ENCODE assay signal across 1 cellular context in the genomic region with DNA sequence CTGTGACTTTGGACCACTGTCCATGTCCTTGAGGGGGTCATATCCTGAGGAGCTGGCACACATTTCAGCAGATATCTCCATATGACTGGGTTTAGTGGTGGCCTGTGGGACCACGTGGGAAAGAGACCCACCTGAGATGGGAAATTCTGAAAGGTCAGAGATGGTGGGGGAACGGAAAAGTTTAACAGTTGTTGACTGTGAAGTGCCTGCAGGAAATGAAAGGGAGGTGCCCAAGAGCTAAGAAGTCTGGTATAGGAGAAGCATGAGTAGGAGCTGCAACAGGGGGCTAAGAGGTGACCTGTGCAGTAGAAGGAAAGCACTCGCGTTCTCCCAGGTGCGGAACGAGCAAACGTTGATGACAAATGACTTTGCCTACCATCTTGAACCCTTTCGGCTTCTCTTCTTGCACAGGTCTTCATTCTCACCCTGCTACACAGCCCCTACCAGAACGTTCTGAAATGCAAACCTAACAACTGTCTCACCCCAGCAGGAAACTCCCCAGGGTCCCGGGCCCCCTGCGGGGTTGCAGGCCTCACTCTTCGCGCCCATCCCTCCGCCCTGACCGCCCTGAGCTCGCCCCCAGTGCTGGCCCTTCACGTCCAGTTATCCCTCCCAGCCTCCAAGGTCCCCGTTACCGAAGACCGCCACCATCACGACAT.
TF ChIP-seq lines count a peak whose summit lies in the region.

No MANE protein-coding gene starts in this region.

TF ChIP-seq in WTC11, 78 proteins besides CTCF, POLR2A, EP300 and RAD21 (continued from another document):
- TF ChIP-seq, protein P1, sequence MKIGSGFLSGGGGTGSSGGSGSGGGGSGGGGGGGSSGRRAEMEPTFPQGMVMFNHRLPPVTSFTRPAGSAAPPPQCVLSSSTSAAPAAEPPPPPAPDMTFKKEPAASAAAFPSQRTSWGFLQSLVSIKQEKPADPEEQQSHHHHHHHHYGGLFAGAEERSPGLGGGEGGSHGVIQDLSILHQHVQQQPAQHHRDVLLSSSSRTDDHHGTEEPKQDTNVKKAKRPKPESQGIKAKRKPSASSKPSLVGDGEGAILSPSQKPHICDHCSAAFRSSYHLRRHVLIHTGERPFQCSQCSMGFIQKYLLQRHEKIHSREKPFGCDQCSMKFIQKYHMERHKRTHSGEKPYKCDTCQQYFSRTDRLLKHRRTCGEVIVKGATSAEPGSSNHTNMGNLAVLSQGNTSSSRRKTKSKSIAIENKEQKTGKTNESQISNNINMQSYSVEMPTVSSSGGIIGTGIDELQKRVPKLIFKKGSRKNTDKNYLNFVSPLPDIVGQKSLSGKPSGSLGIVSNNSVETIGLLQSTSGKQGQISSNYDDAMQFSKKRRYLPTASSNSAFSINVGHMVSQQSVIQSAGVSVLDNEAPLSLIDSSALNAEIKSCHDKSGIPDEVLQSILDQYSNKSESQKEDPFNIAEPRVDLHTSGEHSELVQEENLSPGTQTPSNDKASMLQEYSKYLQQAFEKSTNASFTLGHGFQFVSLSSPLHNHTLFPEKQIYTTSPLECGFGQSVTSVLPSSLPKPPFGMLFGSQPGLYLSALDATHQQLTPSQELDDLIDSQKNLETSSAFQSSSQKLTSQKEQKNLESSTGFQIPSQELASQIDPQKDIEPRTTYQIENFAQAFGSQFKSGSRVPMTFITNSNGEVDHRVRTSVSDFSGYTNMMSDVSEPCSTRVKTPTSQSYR (CRISPR knock-in tag; IDR thresholded peaks at IDR 0.05), result 0 out of 2 replicates have a peak, but pooled peaks have one; percentile 54
- TF ChIP-seq, protein P2, sequence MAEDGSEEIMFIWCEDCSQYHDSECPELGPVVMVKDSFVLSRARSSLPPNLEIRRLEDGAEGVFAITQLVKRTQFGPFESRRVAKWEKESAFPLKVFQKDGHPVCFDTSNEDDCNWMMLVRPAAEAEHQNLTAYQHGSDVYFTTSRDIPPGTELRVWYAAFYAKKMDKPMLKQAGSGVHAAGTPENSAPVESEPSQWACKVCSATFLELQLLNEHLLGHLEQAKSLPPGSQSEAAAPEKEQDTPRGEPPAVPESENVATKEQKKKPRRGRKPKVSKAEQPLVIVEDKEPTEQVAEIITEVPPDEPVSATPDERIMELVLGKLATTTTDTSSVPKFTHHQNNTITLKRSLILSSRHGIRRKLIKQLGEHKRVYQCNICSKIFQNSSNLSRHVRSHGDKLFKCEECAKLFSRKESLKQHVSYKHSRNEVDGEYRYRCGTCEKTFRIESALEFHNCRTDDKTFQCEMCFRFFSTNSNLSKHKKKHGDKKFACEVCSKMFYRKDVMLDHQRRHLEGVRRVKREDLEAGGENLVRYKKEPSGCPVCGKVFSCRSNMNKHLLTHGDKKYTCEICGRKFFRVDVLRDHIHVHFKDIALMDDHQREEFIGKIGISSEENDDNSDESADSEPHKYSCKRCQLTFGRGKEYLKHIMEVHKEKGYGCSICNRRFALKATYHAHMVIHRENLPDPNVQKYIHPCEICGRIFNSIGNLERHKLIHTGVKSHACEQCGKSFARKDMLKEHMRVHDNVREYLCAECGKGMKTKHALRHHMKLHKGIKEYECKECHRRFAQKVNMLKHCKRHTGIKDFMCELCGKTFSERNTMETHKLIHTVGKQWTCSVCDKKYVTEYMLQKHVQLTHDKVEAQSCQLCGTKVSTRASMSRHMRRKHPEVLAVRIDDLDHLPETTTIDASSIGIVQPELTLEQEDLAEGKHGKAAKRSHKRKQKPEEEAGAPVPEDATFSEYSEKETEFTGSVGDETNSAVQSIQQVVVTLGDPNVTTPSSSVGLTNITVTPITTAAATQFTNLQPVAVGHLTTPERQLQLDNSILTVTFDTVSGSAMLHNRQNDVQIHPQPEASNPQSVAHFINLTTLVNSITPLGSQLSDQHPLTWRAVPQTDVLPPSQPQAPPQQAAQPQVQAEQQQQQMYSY (CRISPR knock-in tag; IDR thresholded peaks at IDR 0.05), result no peak
- TF ChIP-seq IRF2 (CRISPR knock-in tag; IDR thresholded peaks at IDR 0.05; ENCODE audit: borderline replicate concordance, low read depth), result no peak
- TF ChIP-seq, protein P3, sequence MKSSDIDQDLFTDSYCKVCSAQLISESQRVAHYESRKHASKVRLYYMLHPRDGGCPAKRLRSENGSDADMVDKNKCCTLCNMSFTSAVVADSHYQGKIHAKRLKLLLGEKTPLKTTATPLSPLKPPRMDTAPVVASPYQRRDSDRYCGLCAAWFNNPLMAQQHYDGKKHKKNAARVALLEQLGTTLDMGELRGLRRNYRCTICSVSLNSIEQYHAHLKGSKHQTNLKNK (CRISPR knock-in tag; IDR thresholded peaks at IDR 0.05), result no peak
- TF ChIP-seq, protein P4, sequence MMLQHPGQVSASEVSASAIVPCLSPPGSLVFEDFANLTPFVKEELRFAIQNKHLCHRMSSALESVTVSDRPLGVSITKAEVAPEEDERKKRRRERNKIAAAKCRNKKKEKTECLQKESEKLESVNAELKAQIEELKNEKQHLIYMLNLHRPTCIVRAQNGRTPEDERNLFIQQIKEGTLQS (CRISPR knock-in tag; conservative IDR thresholded peaks at IDR 0.05), result no peak
- TF ChIP-seq NFE2L1 (CRISPR knock-in tag; IDR thresholded peaks at IDR 0.05), result 0 out of 2 replicates have a peak, but pooled peaks have one; percentile 53
- TF ChIP-seq, protein P5, sequence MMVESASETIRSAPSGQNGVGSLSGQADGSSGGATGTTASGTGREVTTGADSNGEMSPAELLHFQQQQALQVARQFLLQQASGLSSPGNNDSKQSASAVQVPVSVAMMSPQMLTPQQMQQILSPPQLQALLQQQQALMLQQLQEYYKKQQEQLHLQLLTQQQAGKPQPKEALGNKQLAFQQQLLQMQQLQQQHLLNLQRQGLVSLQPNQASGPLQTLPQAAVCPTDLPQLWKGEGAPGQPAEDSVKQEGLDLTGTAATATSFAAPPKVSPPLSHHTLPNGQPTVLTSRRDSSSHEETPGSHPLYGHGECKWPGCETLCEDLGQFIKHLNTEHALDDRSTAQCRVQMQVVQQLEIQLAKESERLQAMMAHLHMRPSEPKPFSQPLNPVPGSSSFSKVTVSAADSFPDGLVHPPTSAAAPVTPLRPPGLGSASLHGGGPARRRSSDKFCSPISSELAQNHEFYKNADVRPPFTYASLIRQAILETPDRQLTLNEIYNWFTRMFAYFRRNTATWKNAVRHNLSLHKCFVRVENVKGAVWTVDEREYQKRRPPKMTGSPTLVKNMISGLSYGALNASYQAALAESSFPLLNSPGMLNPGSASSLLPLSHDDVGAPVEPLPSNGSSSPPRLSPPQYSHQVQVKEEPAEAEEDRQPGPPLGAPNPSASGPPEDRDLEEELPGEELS (CRISPR knock-in tag; IDR thresholded peaks at IDR 0.05), result no peak
- TF ChIP-seq TEAD1 (CRISPR knock-in tag; IDR thresholded peaks at IDR 0.05), result no peak
- TF ChIP-seq ZBTB21 (CRISPR knock-in tag; IDR thresholded peaks at IDR 0.05; ENCODE audit: borderline replicate concordance), result no peak
- TF ChIP-seq, protein P6, sequence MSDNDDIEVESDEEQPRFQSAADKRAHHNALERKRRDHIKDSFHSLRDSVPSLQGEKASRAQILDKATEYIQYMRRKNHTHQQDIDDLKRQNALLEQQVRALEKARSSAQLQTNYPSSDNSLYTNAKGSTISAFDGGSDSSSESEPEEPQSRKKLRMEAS (CRISPR knock-in tag; IDR thresholded peaks at IDR 0.05), result no peak
- TF ChIP-seq, protein P7, sequence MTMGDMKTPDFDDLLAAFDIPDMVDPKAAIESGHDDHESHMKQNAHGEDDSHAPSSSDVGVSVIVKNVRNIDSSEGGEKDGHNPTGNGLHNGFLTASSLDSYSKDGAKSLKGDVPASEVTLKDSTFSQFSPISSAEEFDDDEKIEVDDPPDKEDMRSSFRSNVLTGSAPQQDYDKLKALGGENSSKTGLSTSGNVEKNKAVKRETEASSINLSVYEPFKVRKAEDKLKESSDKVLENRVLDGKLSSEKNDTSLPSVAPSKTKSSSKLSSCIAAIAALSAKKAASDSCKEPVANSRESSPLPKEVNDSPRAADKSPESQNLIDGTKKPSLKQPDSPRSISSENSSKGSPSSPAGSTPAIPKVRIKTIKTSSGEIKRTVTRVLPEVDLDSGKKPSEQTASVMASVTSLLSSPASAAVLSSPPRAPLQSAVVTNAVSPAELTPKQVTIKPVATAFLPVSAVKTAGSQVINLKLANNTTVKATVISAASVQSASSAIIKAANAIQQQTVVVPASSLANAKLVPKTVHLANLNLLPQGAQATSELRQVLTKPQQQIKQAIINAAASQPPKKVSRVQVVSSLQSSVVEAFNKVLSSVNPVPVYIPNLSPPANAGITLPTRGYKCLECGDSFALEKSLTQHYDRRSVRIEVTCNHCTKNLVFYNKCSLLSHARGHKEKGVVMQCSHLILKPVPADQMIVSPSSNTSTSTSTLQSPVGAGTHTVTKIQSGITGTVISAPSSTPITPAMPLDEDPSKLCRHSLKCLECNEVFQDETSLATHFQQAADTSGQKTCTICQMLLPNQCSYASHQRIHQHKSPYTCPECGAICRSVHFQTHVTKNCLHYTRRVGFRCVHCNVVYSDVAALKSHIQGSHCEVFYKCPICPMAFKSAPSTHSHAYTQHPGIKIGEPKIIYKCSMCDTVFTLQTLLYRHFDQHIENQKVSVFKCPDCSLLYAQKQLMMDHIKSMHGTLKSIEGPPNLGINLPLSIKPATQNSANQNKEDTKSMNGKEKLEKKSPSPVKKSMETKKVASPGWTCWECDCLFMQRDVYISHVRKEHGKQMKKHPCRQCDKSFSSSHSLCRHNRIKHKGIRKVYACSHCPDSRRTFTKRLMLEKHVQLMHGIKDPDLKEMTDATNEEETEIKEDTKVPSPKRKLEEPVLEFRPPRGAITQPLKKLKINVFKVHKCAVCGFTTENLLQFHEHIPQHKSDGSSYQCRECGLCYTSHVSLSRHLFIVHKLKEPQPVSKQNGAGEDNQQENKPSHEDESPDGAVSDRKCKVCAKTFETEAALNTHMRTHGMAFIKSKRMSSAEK (CRISPR knock-in tag; IDR thresholded peaks at IDR 0.05; ENCODE audit: borderline replicate concordance), result no peak
- TF ChIP-seq TCF7 (CRISPR knock-in tag; IDR thresholded peaks at IDR 0.05; ENCODE audit: low read depth), result no peak
- TF ChIP-seq, protein P8, sequence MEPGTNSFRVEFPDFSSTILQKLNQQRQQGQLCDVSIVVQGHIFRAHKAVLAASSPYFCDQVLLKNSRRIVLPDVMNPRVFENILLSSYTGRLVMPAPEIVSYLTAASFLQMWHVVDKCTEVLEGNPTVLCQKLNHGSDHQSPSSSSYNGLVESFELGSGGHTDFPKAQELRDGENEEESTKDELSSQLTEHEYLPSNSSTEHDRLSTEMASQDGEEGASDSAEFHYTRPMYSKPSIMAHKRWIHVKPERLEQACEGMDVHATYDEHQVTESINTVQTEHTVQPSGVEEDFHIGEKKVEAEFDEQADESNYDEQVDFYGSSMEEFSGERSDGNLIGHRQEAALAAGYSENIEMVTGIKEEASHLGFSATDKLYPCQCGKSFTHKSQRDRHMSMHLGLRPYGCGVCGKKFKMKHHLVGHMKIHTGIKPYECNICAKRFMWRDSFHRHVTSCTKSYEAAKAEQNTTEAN (CRISPR knock-in tag; IDR thresholded peaks at IDR 0.05), result no peak
- TF ChIP-seq NFATC4 (CRISPR knock-in tag; IDR thresholded peaks at IDR 0.05), result no peak
- no peak for TF ChIP-seq CBFB (CRISPR knock-in tag; IDR thresholded peaks at IDR 0.05; ENCODE audit: low read depth)
- TF ChIP-seq, protein P9, sequence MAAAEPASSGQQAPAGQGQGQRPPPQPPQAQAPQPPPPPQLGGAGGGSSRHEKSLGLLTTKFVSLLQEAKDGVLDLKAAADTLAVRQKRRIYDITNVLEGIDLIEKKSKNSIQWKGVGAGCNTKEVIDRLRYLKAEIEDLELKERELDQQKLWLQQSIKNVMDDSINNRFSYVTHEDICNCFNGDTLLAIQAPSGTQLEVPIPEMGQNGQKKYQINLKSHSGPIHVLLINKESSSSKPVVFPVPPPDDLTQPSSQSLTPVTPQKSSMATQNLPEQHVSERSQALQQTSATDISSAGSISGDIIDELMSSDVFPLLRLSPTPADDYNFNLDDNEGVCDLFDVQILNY (CRISPR knock-in tag; IDR thresholded peaks at IDR 0.05), result no peak
- TF ChIP-seq ZNF423 (CRISPR knock-in tag; IDR thresholded peaks at IDR 0.05), result peak; percentile 89
